Comparison of ENCODE assay signal across 23 cellular contexts in genomic region chr21:31570824-31571425, GRCh38.
DNase-seq lines count a peak whose midpoint lies in the region; ATAC-seq and TF ChIP-seq lines count a peak whose summit lies in the region.
"Had no signal": no experiment of that assay in that cellular context is flagged by ENCODE, and none has a peak within 500 bp of the region (broad histone marks: within the 10 kb centered on the region; RNA-seq: fewer than 3 reads in every experiment).

No MANE protein-coding gene starts in this region.

- no peaks in the 10 kb centered on the region; the same call in 1 of the 2 replicates for H3K36me3 ChIP-seq in GM23338 (ENCODE audit: insufficient read depth)
- no peaks in the 10 kb centered on the region for H3K36me3 ChIP-seq in mesenchymal stem cell (ENCODE audit: control insufficient read depth in 1 of 2, insufficient read depth in 2 of 2, low read depth in 1 of 2, low read length in 2 of 2)
- H3K36me3 ChIP-seq in WERI-Rb-1, result no peaks in the 10 kb centered on the region

- H3K27ac ChIP-seq in GM23338 (ENCODE audit: low read depth), result peak overlapping the region; percentile 24; the same call in 1 of the 2 replicates
- peak overlapping the region; percentile 22 for H3K27ac ChIP-seq in mesenchymal stem cell (ENCODE audit: low read length, poor library complexity, severe bottlenecking)
- no peak overlapping the region for H3K27ac ChIP-seq in WERI-Rb-1
- H3K27ac ChIP-seq: HL-60, SK-N-MC had no signal

- H3K4me1 ChIP-seq in GM23338 (ENCODE audit: insufficient read depth), result no peaks in the 10 kb centered on the region
- peaks cover 5% of the 10 kb centered on the region for H3K4me1 ChIP-seq in mesenchymal stem cell (ENCODE audit: control insufficient read depth, insufficient read depth, low read depth, low read length)

- no peak overlapping the region for H3K4me3 Mint-ChIP-seq in GM23338
- H3K4me3 Mint-ChIP-seq: B cell; IgD-negative memory B cell; T-helper 1 cell treated with Interleukin-12 subunit alpha and Interleukin-12 subunit beta and Interleukin-4 antibody, amounts not matched to agents 30 μg/mL and 1 μg/mL, for 36 hours had no signal

- H3K79me2 ChIP-seq in GM23338 (replicated peaks; ENCODE audit: insufficient read depth), result no peaks in the 10 kb centered on the region

- TF ChIP-seq CTCF in GM23338 (conservative IDR thresholded peaks at IDR 0.05; ENCODE audit: low read depth in 2 of 2), result no peak
- TF ChIP-seq CTCF in WERI-Rb-1 (IDR thresholded peaks at IDR 0.05; ENCODE audit: low read depth, low read length), result no peak

- H3K4me3 ChIP-seq in GM23338 (no peak overlapping the region), mesenchymal stem cell (ENCODE audit: insufficient read depth in 1 of 2, low read depth in 1 of 2, low read length in 2 of 2) (no peak overlapping the region), WERI-Rb-1 (ENCODE audit: low read depth, low read length) (no peak overlapping the region)
- H3K4me3 ChIP-seq: SK-N-MC had no signal

- no peaks in the 10 kb centered on the region for H4K20me1 ChIP-seq in GM23338 (replicated peaks; ENCODE audit: insufficient read depth)

- H3K79me1 ChIP-seq in mesenchymal stem cell (replicated peaks; ENCODE audit: low read length, poor library complexity, severe bottlenecking), result no peaks in the 10 kb centered on the region

- 0 out of 2 replicates have a peak overlapping the region, but pooled peaks have one; percentile 53 for H2AFZ ChIP-seq in GM23338
- no peak overlapping the region for H2AFZ ChIP-seq in mesenchymal stem cell (ENCODE audit: low read depth, low read length)

- H3K18ac ChIP-seq in mesenchymal stem cell (ENCODE audit: low read depth in 1 of 2, low read length in 2 of 2), result no peak overlapping the region

- no peak overlapping the region for H2BK12ac ChIP-seq in mesenchymal stem cell (ENCODE audit: low read length in 2 of 2)

- H3K4ac ChIP-seq in mesenchymal stem cell (ENCODE audit: low read depth in 1 of 2, low read length in 2 of 2), result no peak overlapping the region

- H3K36me3 Mint-ChIP-seq in GM23338 (ENCODE audit: low read depth), result no peaks in the 10 kb centered on the region

- no peak overlapping the region for H2BK15ac ChIP-seq in mesenchymal stem cell (ENCODE audit: low read depth, poor library complexity, severe bottlenecking)

- ATAC-seq in GM23338 (peak; percentile 56), GM21367 (IDR thresholded peaks at IDR 0.05; ENCODE audit: unreplicated experiment) (no peak)
- ATAC-seq: Panc1 had no signal

- H3K27me3 ChIP-seq in GM23338 (ENCODE audit: insufficient read depth) (no peaks in the 10 kb centered on the region), mesenchymal stem cell (ENCODE audit: control insufficient read depth in 1 of 2, insufficient read depth in 1 of 2, low read length in 2 of 2) (peaks cover 0 to 5% of the 10 kb centered on the region in 2 experiments), WERI-Rb-1 (ENCODE audit: insufficient read depth, low read depth, severe bottlenecking) (no peaks in the 10 kb centered on the region)

- no peak overlapping the region for H3K9ac ChIP-seq in mesenchymal stem cell (ENCODE audit: low read length)

- no peak overlapping the region for H2BK120ac ChIP-seq in mesenchymal stem cell (ENCODE audit: low read depth, low read length)

- H4K91ac ChIP-seq in mesenchymal stem cell (ENCODE audit: low read length), result no peak overlapping the region

- 82% methylated on average over 6 of the region's 8 CpGs for WGBS in mesenchymal stem cell

- H3K9me3 Mint-ChIP-seq in GM23338, result peaks cover 7% of the 10 kb centered on the region; the same call in 2 of the 3 replicates
- H3K9me3 Mint-ChIP-seq: T-helper 1 cell treated with Interleukin-12 subunit alpha and Interleukin-12 subunit beta and Interleukin-4 antibody, amounts not matched to agents 30 μg/mL and 1 μg/mL, for 36 hours had no signal

- no peak for DNase-seq in GM23338 (ENCODE audit: low spot score)
- peak; percentile 10 for DNase-seq in RPMI7951 (ENCODE audit: low read depth)
- no peak for DNase-seq in mesenchymal stem cell
- no peak for DNase-seq in cerebellar cortex (ENCODE audit: low spot score)
- no peak for DNase-seq in NCI-H1930 (lab: John Stamatoyannopoulos, UW)
- DNase-seq in WERI-Rb-1, result no peak
- DNase-seq: Karpas-422, NCI-H1092 treated with DMSO at 0.1 percent for 48 hours, NCI-H1436, NCI-H187, NCI-H2171, NCI-H226, NCI-H510A, NCI-H69, SHP77 treated with DMSO at 0.1 percent for 48 hours, SW 1271 had no signal

- no peak overlapping the region for H3K14ac ChIP-seq in mesenchymal stem cell (ENCODE audit: low read length in 2 of 2)

- H3K9me2 ChIP-seq in GM23338 (ENCODE audit: insufficient read depth), result no peaks in the 10 kb centered on the region

- H3K4me2 ChIP-seq in GM23338 (no peak overlapping the region), mesenchymal stem cell (ENCODE audit: low read length, poor library complexity, severe bottlenecking) (no peak overlapping the region)

- no peak overlapping the region for H2AK5ac ChIP-seq in mesenchymal stem cell (ENCODE audit: low read length, severe bottlenecking)

- no peaks in the 10 kb centered on the region for H3F3A ChIP-seq in GM23338 (replicated peaks; ENCODE audit: low read depth)

- H3K4me1 Mint-ChIP-seq in GM23338, result peaks cover 14% of the 10 kb centered on the region
- H3K4me1 Mint-ChIP-seq: B cell, IgD-negative memory B cell had no signal

- H2BK5ac ChIP-seq in mesenchymal stem cell (ENCODE audit: low read depth, low read length, poor library complexity, severe bottlenecking), result no peak overlapping the region

- H4K8ac ChIP-seq in mesenchymal stem cell (ENCODE audit: low read length), result no peak overlapping the region

- peaks cover 11% of the 10 kb centered on the region for H3K9me3 ChIP-seq in mesenchymal stem cell (ENCODE audit: control insufficient read depth, low read length)
- peaks cover 7% of the 10 kb centered on the region for H3K9me3 ChIP-seq in WERI-Rb-1 (ENCODE audit: severe bottlenecking)

- no peak overlapping the region for H3K27ac Mint-ChIP-seq in GM23338
- H3K27ac Mint-ChIP-seq: B cell; IgD-negative memory B cell; T-helper 1 cell treated with Interleukin-12 subunit alpha and Interleukin-12 subunit beta and Interleukin-4 antibody, amounts not matched to agents 30 μg/mL and 1 μg/mL, for 36 hours had no signal

- no peak overlapping the region for H3K23ac ChIP-seq in mesenchymal stem cell (ENCODE audit: low read length in 2 of 2)

- peaks cover 5% of the 10 kb centered on the region for H3K27me3 Mint-ChIP-seq in GM23338 (ENCODE audit: insufficient read depth, low read depth, poor library complexity)
- H3K27me3 Mint-ChIP-seq: IgD-negative memory B cell had no signal

TF ChIP-seq in GM23338, 12 proteins besides CTCF, POLR2A, EP300 and RAD21 (continues in another document):
- no peak for TF ChIP-seq NANOG (IDR thresholded peaks at IDR 0.05; ENCODE audit: borderline replicate concordance)
- no peak for TF ChIP-seq CREB1 (CRISPR knock-in tag; IDR thresholded peaks at IDR 0.05; ENCODE audit: low read depth)
- no peak for TF ChIP-seq STAT1 (IDR thresholded peaks at IDR 0.05; ENCODE audit: unreplicated experiment)
- no peak for TF ChIP-seq JUNB (IDR thresholded peaks at IDR 0.05; ENCODE audit: unreplicated experiment)
- no peak for TF ChIP-seq ZNF114 (CRISPR knock-in tag; IDR thresholded peaks at IDR 0.05)
- no peak for TF ChIP-seq ZNF331 (CRISPR knock-in tag; IDR thresholded peaks at IDR 0.05; ENCODE audit: low read depth)
- no peak for TF ChIP-seq EZH2phosphoT487 (IDR thresholded peaks at IDR 0.05; ENCODE audit: unreplicated experiment)
- no peak for TF ChIP-seq ETS1 (IDR thresholded peaks at IDR 0.05)
